ENCODE assay signal across 1 cellular context in the genomic region with DNA sequence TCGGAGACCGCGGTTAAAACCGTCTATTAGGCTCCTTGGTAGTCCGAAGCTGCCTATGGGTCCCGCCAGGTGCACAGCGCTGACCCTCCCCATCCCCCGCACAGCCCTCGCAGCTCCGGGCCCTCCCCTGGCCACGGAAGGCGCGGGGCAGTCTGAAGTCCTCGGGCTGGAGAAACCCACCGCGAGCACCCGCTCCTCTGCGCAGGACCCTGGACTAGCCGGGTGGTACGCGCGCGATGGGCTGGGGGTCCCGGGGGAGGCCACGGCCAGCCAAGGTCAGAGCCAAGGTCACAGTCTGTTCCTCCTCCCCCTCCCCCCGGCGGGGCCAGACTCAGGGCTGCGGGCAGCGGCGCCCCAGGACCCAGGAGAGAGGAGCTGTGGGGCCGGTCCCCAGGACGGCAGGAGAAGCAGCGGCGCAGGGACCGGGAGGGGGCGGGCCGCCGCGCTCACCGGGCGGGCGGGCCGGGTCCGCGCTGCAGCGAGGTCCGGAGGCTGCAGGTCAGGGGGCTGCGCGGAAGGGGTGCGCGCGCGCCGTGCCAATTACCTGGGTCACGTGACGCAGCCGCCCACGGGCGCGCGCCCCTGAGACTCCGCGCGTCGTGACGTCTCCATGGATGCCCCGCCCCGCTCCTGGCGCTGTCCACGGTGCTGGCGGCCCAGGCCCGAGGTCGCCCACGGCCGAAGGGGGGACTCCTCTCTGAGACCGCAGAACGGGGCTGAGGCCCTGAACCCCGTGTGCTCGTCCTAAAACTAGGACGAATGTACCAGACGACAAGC.
TF ChIP-seq lines count a peak whose summit lies in the region.

OGDHL (minus strand) TSS at position 535 of the 777 bp plus-strand sequence. CDS start 3,731 bp downstream, outside the sequence.

TF ChIP-seq in HepG2, 621 proteins besides CTCF, POLR2A, EP300 and RAD21 (continued from another document and continues in another):
- TF ChIP-seq ZNF441 (CRISPR knock-in tag; IDR thresholded peaks at IDR 0.05; ENCODE audit: borderline replicate concordance): peak; percentile 97
- TF ChIP-seq ARNT2 (CRISPR knock-in tag; IDR thresholded peaks at IDR 0.05; ENCODE audit: low read depth): peak; percentile 99
- no peak for TF ChIP-seq POLR2AphosphoS5 (IDR thresholded peaks at IDR 0.05; ENCODE audit: low read depth, low read length)
- peak; percentile 54 for TF ChIP-seq RXRA (CRISPR knock-in tag; IDR thresholded peaks at IDR 0.05)
- peak; percentile 77 for TF ChIP-seq ISL2 (CRISPR knock-in tag; IDR thresholded peaks at IDR 0.05)
- TF ChIP-seq ZNF772 (CRISPR knock-in tag; IDR thresholded peaks at IDR 0.05): peak; percentile 98
- peak; percentile 75; the same call in 1 of the 2 replicates for TF ChIP-seq ZBTB21 (CRISPR knock-in tag; IDR thresholded peaks at IDR 0.05)
- peak; percentile 98 for TF ChIP-seq ZNF773 (CRISPR knock-in tag; IDR thresholded peaks at IDR 0.05; ENCODE audit: borderline replicate concordance)
- peak; percentile 87 for TF ChIP-seq ZHX1 (CRISPR knock-in tag; IDR thresholded peaks at IDR 0.05; ENCODE audit: low read depth)
- peak; percentile 82; the same call in 1 of the 2 replicates for TF ChIP-seq TEAD2 (CRISPR knock-in tag; IDR thresholded peaks at IDR 0.05)
- TF ChIP-seq ZNF670 (CRISPR knock-in tag; IDR thresholded peaks at IDR 0.05; ENCODE audit: borderline replicate concordance): no peak; the same call in 1 of the 2 replicates
- no peak for TF ChIP-seq SOX6 (IDR thresholded peaks at IDR 0.05)
- peak; percentile 36; the same call in 1 of the 2 replicates for TF ChIP-seq SOX6 (CRISPR knock-in tag; IDR thresholded peaks at IDR 0.05)
- TF ChIP-seq ZNF878 (CRISPR knock-in tag; IDR thresholded peaks at IDR 0.05): 0 out of 2 replicates have a peak, but pooled peaks have one; percentile 53
- TF ChIP-seq CBFB (CRISPR knock-in tag; IDR thresholded peaks at IDR 0.05): peak; percentile 85
- TF ChIP-seq, protein P1, sequence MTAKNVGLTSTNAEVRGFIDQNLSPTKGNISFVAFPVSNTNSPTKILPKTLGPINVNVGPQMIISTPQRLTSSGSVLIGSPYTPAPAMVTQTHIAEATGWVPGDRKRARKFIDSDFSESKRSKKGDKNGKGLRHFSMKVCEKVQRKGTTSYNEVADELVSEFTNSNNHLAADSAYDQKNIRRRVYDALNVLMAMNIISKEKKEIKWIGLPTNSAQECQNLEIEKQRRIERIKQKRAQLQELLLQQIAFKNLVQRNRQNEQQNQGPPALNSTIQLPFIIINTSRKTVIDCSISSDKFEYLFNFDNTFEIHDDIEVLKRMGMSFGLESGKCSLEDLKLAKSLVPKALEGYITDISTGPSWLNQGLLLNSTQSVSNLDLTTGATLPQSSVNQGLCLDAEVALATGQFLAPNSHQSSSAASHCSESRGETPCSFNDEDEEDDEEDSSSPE (CRISPR knock-in tag; IDR thresholded peaks at IDR 0.05): peak; percentile 57
- TF ChIP-seq ZNF207 (IDR thresholded peaks at IDR 0.05; ENCODE audit: borderline replicate concordance): no peak
- no peak for TF ChIP-seq PHF5A (CRISPR knock-in tag; IDR thresholded peaks at IDR 0.05; ENCODE audit: low read depth, unreplicated experiment)
- peak; percentile 96 for TF ChIP-seq ZNF274 (CRISPR knock-in tag; IDR thresholded peaks at IDR 0.05)
- 0 out of 2 replicates have a peak, but pooled peaks have one; percentile 67 for TF ChIP-seq IRF1 (CRISPR knock-in tag; IDR thresholded peaks at IDR 0.05; ENCODE audit: low read depth)
- TF ChIP-seq MEF2D (CRISPR knock-in tag; IDR thresholded peaks at IDR 0.05): 0 out of 2 replicates have a peak, but pooled peaks have one; percentile 59
- TF ChIP-seq, protein P2, sequence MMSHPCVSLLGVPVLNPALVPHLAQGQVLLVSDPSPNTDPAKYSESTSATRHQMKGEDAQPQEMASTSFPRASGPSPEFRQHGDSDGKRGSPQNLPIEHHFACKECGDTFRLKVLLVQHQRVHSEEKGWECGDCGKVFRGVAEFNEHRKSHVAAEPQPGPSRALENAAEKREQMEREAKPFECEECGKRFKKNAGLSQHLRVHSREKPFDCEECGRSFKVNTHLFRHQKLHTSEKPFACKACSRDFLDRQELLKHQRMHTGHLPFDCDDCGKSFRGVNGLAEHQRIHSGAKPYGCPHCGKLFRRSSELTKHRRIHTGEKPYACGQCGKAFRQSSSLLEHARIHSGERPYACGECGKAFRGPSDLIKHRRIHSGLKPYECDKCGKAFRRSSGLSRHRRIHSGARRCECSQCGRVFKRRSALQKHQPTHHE (CRISPR knock-in tag; IDR thresholded peaks at IDR 0.05; ENCODE audit: borderline replicate concordance): no peak
- TF ChIP-seq TBP (CRISPR knock-in tag; IDR thresholded peaks at IDR 0.05): no peak
- TF ChIP-seq ZFP90 (CRISPR knock-in tag; IDR thresholded peaks at IDR 0.05; ENCODE audit: borderline replicate concordance): peak; percentile 74
- TF ChIP-seq ETS1 (CRISPR knock-in tag; IDR thresholded peaks at IDR 0.05): peak; percentile 97
- TF ChIP-seq ELF4 (CRISPR knock-in tag; IDR thresholded peaks at IDR 0.05; ENCODE audit: borderline replicate concordance): no peak
- TF ChIP-seq DNMT1 (CRISPR knock-in tag; IDR thresholded peaks at IDR 0.05): peak; percentile 93
- peak; percentile 51 for TF ChIP-seq GATAD2A (CRISPR knock-in tag; IDR thresholded peaks at IDR 0.05)
- TF ChIP-seq HDAC1 (CRISPR knock-in tag; IDR thresholded peaks at IDR 0.05): peak; percentile 77; the same call in 1 of the 2 replicates
- peak; percentile 97 for TF ChIP-seq MXD1 (CRISPR knock-in tag; IDR thresholded peaks at IDR 0.05)
- no peak for TF ChIP-seq SKI (IDR thresholded peaks at IDR 0.05; ENCODE audit: partially characterized antibody)
- peak; percentile 98; the same call in 1 of the 2 replicates for TF ChIP-seq AHR (CRISPR knock-in tag; IDR thresholded peaks at IDR 0.05)
- TF ChIP-seq ZFP82 (CRISPR knock-in tag; IDR thresholded peaks at IDR 0.05; ENCODE audit: borderline replicate concordance): peak; percentile 71; the same call in 1 of the 2 replicates
- no peak for TF ChIP-seq FOXK2 (IDR thresholded peaks at IDR 0.05)
- peak; percentile 86; the same call in 1 of the 2 replicates for TF ChIP-seq MZF1 (CRISPR knock-in tag; IDR thresholded peaks at IDR 0.05; ENCODE audit: borderline replicate concordance)
- TF ChIP-seq JARID2 (CRISPR knock-in tag; IDR thresholded peaks at IDR 0.05; ENCODE audit: insufficient replicate concordance): peak; percentile 96
- TF ChIP-seq ZNF318 (CRISPR knock-in tag; IDR thresholded peaks at IDR 0.05): 0 out of 2 replicates have a peak, but pooled peaks have one; percentile 33
- peak; percentile 69 for TF ChIP-seq ZNF7 (CRISPR knock-in tag; IDR thresholded peaks at IDR 0.05)
- peak; percentile 69; the same call in 1 of the 2 replicates for TF ChIP-seq TP53 (CRISPR knock-in tag; conservative IDR thresholded peaks at IDR 0.05)
- TF ChIP-seq ZNF816 (CRISPR knock-in tag; IDR thresholded peaks at IDR 0.05; ENCODE audit: borderline replicate concordance): 0 out of 2 replicates have a peak, but pooled peaks have one; percentile 36
- TF ChIP-seq USF2 (IDR thresholded peaks at IDR 0.05; ENCODE audit: low read depth, low read length): peak; percentile 91
- peak; percentile 85; the same call in 1 of the 2 replicates for TF ChIP-seq USF2 (CRISPR knock-in tag; IDR thresholded peaks at IDR 0.05; ENCODE audit: borderline replicate concordance)
